Comparison of ENCODE assay signal across 1 cellular context in the genomic region with DNA sequence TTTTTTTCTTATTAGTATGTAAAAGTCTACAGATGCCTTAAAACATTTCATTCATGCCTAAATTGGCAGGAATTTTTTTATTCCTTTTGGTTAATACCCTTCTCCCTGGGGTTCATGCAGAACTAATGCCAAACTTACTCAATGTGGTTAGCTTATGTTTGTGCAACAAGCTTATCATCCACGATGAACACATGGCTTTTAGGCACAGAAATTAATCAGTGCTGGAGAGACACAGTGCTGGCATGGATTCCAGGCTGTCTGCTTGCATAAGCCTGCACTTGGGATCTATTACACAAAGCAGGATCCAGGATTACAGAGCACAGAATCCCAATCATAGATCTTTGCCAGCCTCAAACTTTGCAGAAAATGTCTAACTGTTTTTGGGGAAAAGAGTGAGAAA.
A peak's percentile ranks its signal among the peaks of the same experiment; 100 is the strongest.
TF ChIP-seq lines count a peak whose summit lies in the region.

No MANE protein-coding gene starts in this region.

TF ChIP-seq in IMR-90, 13 proteins besides CTCF, POLR2A, EP300 and RAD21 (continued from another document):
- TF ChIP-seq, protein P1, sequence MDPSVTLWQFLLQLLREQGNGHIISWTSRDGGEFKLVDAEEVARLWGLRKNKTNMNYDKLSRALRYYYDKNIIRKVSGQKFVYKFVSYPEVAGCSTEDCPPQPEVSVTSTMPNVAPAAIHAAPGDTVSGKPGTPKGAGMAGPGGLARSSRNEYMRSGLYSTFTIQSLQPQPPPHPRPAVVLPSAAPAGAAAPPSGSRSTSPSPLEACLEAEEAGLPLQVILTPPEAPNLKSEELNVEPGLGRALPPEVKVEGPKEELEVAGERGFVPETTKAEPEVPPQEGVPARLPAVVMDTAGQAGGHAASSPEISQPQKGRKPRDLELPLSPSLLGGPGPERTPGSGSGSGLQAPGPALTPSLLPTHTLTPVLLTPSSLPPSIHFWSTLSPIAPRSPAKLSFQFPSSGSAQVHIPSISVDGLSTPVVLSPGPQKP (IDR thresholded peaks at IDR 0.05; ENCODE audit: borderline replicate concordance, low read depth, low read length) = no peak
- TF ChIP-seq CHD1 (IDR thresholded peaks at IDR 0.05; ENCODE audit: low read depth, low read length) (no peak), MXI1 (IDR thresholded peaks at IDR 0.05; ENCODE audit: borderline replicate concordance, low read depth, low read length) (no peak), CEBPB (IDR thresholded peaks at IDR 0.05; ENCODE audit: low read depth, low read length) (peak; percentile 96), MAZ (IDR thresholded peaks at IDR 0.05; ENCODE audit: borderline replicate concordance, low read depth, low read length) (no peak), SMC3 (IDR thresholded peaks at IDR 0.05; ENCODE audit: low read depth, low read length) (peak; percentile 21; the same call in 1 of the 2 replicates), RCOR1 (IDR thresholded peaks at IDR 0.05; ENCODE audit: insufficient replicate concordance, low read length) (no peak), BHLHE40 (IDR thresholded peaks at IDR 0.05; ENCODE audit: low read depth, low read length) (no peak)
- TF ChIP-seq, protein P2, sequence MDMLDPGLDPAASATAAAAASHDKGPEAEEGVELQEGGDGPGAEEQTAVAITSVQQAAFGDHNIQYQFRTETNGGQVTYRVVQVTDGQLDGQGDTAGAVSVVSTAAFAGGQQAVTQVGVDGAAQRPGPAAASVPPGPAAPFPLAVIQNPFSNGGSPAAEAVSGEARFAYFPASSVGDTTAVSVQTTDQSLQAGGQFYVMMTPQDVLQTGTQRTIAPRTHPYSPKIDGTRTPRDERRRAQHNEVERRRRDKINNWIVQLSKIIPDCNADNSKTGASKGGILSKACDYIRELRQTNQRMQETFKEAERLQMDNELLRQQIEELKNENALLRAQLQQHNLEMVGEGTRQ (IDR thresholded peaks at IDR 0.05; ENCODE audit: low read depth, low read length) = peak; percentile 54; the same call in 1 of the 2 replicates
